In the genomic region with DNA sequence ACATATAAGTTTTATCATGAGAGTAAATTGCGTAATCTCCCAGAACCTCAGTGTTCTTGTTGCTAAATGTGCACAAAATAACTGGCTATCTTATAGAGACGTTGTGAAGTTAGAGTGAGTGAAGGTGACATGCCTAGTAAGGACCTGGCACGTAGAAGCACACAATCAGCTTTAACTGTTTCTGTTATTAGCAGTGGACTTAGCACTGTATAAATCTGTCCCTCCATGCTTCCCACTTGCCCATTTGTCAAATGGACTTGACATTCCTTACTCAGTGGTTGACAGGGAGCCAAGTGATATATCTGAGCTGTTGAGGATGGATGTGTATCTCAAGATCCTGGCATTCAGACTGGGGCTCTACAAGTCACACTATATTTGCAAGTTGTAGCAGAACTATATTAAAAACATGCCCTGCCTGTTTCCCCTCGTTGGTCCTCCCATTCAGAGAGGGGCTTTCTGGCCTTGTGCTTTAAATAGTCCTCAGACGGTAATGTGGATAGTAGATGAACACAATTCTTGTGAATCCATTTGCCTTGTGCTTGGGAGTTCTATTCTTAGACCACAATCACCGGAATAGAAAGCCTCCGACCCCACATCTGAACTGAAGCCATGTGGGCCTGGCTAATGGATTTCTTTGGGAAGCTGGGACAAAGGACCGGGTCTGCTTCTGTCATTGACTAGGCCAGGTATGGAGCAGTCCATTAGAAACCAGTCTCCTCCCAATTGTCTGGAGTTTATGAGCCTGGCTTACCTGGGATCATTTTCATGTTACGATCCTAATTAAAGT, we compare ENCODE assay signal across 2 cellular contexts. TPM values are rescaled to one million over a fixed set of nuclear protein-coding genes. Genes with fewer than 3 reads are reported as not detected.
"Had no signal": no experiment of that assay in that cellular context is flagged by ENCODE, and none has a peak within 500 bp of the region (broad histone marks: within the 10 kb centered on the region; RNA-seq: fewer than 3 reads in every experiment).

No MANE protein-coding gene starts in this region.

RNA-seq across cellular contexts. Expression of a gene that starts 43.6 kb away (rescaled TPM):
- total RNA-seq: gastrocnemius medialis, left ventricle myocardium inferior had no signal
